Comparison of ENCODE assay signal across 10 cellular contexts in genomic region chr1:16520435-16521287, GRCh38. TPM values are rescaled to one million over a fixed set of nuclear protein-coding genes. Genes with fewer than 3 reads are reported as not detected.
DNase-seq lines count a peak whose midpoint lies in the region; ATAC-seq, FAIRE-seq and TF ChIP-seq lines count a peak whose summit lies in the region.
"Not testable (repeated sequence)": the region's sequence is repeated elsewhere in the genome, so short reads cannot be mapped to it uniquely, and the experiment has no call there.
"Had no signal": no experiment of that assay in that cellular context is flagged by ENCODE, and none has a peak within 500 bp of the region (broad histone marks: within the 10 kb centered on the region; RNA-seq: fewer than 3 reads in every experiment).

No MANE protein-coding gene starts in this region.

- H3K9ac ChIP-seq in GM23248; HepG2 (ENCODE audit: insufficient read depth, low read depth, low read length); neuronal stem cell (ENCODE audit: low read depth, low read length, poor library complexity): not testable (repeated sequence)
- peak overlapping the region in 3 of 4 experiments; percentile 43 to 46 (median 45); a peak in 5 of 7 replicates for H3K9ac ChIP-seq in H1 (replicated peaks in 1 of 4; ENCODE audit: extremely low read depth in 1 of 4, low read depth in 3 of 4, low read length in 3 of 4)

- H2BK15ac ChIP-seq in H1 (ENCODE audit: low read length), result not testable (repeated sequence)
- peak overlapping the region; percentile 81 for H2BK15ac ChIP-seq in neuronal stem cell (ENCODE audit: low read length)

- not testable (repeated sequence) for H3F3A ChIP-seq in GM23248 (ENCODE audit: insufficient read depth)

- CTCF ChIA-PET in activated B cell treated with CpG ODN at 0.5 μM for 24 hours (lab: Charles Lee); HepG2 (lab: Yijun Ruan, JAX; ENCODE audit: low intra/inter-chr PET ratio, low total read pairs): not testable (repeated sequence)
- CTCF ChIA-PET in H1 (lab: Charles Lee; ENCODE audit: partially characterized antibody), result interaction anchor here (1.2 kb wide), 1 partner anchor 10 kb away, joined by 3 read pairs; no protein-coding TSS in a partner anchor

- H3K9me2 ChIP-seq in GM23248 (ENCODE audit: insufficient read depth), result not testable (repeated sequence)

- H3K36me3 ChIP-seq in GM23248 (ENCODE audit: low read depth); H1 (ENCODE audit: control insufficient read depth in 2 of 4, insufficient read depth in 4 of 4, low read length in 3 of 4); left ventricle myocardium inferior; HepG2 (replicated peaks in 1 of 2; ENCODE audit: control insufficient read depth in 1 of 2, insufficient read depth in 2 of 2, low read length in 2 of 2); neuronal stem cell (replicated peaks in 1 of 2; ENCODE audit: control insufficient read depth in 2 of 2, insufficient read depth in 2 of 2, low read length in 2 of 2): not testable (repeated sequence)

- H2BK5ac ChIP-seq in H1 (ENCODE audit: low read depth, low read length), result not testable (repeated sequence)
- H2BK5ac ChIP-seq in neuronal stem cell (ENCODE audit: low read length), result peak overlapping the region; percentile 75

- not testable (repeated sequence) for TF ChIP-seq RAD21 in H1 (IDR thresholded peaks at IDR 0.05 in 1 of 2, conservative IDR thresholded peaks at IDR 0.05 in 1 of 2; ENCODE audit: low read depth in 2 of 2, low read length in 2 of 2); HepG2 (CRISPR knock-in tag; IDR thresholded peaks at IDR 0.05)

- peak overlapping the region; percentile 63 for H3K4me3 Mint-ChIP-seq in activated B cell treated with CpG ODN at 0.5 μM for 24 hours
- H3K4me3 Mint-ChIP-seq in stimulated activated effector memory CD8-positive, alpha-beta T cell treated with anti-CD3 and anti-CD28 coated beads, Interleukin-12 subunit alpha, Interleukin-12 subunit beta, amount 100 ng/mL, for 72 hours, result peak overlapping the region; percentile 9

- peak overlapping the region; percentile 24 for H3K27ac Mint-ChIP-seq in activated B cell treated with CpG ODN at 0.5 μM for 24 hours
- not testable (repeated sequence) for H3K27ac Mint-ChIP-seq in stimulated activated effector memory CD8-positive, alpha-beta T cell treated with anti-CD3 and anti-CD28 coated beads, Interleukin-12 subunit alpha, Interleukin-12 subunit beta, amount 100 ng/mL, for 72 hours

- peaks cover 23% of the 10 kb centered on the region; the same call in 1 of the 2 replicates for H3K27me3 ChIP-seq in GM23248 (replicated peaks; ENCODE audit: insufficient read depth)
- not testable (repeated sequence) for H3K27me3 ChIP-seq in H1 (replicated peaks in 1 of 4; ENCODE audit: control insufficient read depth in 3 of 4, extremely low read depth in 1 of 4, insufficient read depth in 3 of 4, low read length in 3 of 4)
- H3K27me3 ChIP-seq in left ventricle myocardium inferior (ENCODE audit: low read depth), result peaks cover 53% of the 10 kb centered on the region
- H3K27me3 ChIP-seq in HepG2 (ENCODE audit: control insufficient read depth in 1 of 2, insufficient read depth in 2 of 2, low read length in 2 of 2), result peaks cover 0 to 15% of the 10 kb centered on the region in 2 experiments; a peak in 3 of 5 replicates
- H3K27me3 ChIP-seq in neuronal stem cell (ENCODE audit: control insufficient read depth in 3 of 3, insufficient read depth in 3 of 3, low read depth in 1 of 3, low read length in 3 of 3), result peaks cover 0 to 52% (median 17%) of the 10 kb centered on the region in 3 experiments

- H3K4me1 ChIP-seq in GM23248 (ENCODE audit: insufficient read depth); H1 (replicated peaks in 1 of 4; ENCODE audit: control insufficient read depth in 3 of 4, insufficient read depth in 4 of 4, low read length in 3 of 4); left ventricle myocardium inferior; HepG2 (ENCODE audit: insufficient read depth, low read length); neuronal stem cell (ENCODE audit: control insufficient read depth in 2 of 2, insufficient read depth in 1 of 2, low read depth in 1 of 2, low read length in 2 of 2): not testable (repeated sequence)

- not testable (repeated sequence) for H3K36me3 Mint-ChIP-seq in activated B cell treated with CpG ODN at 0.5 μM for 24 hours (ENCODE audit: low read depth); stimulated activated effector memory CD8-positive, alpha-beta T cell treated with anti-CD3 and anti-CD28 coated beads, Interleukin-12 subunit alpha, Interleukin-12 subunit beta, amount 100 ng/mL, for 72 hours

- H3K23me2 ChIP-seq in H1 (ENCODE audit: low read depth, low read length), result not testable (repeated sequence)

- not testable (repeated sequence) for H3K4me3 ChIP-seq in GM23248; HepG2 (replicated peaks in 1 of 3; ENCODE audit: insufficient read depth in 1 of 3, low read depth in 2 of 3, low read length in 3 of 3)
- H3K4me3 ChIP-seq in astrocyte of the cerebellum (ENCODE audit: low read depth, low read length), result peak overlapping the region; percentile 19
- H3K4me3 ChIP-seq in H1 (ENCODE audit: extremely low read depth in 1 of 4, insufficient read depth in 2 of 4, low read depth in 3 of 4, low read length in 4 of 4), result peak overlapping the region; percentile 51 to 76 (median 63)
- H3K4me3 ChIP-seq in left ventricle myocardium inferior, result peak overlapping the region; percentile 42
- peak overlapping the region in 1 of 2 donors; percentile 71 for H3K4me3 ChIP-seq in neuronal stem cell (ENCODE audit: low read length in 2 of 2)

- not testable (repeated sequence) for H2BK12ac ChIP-seq in H1 (ENCODE audit: low read depth, low read length); neuronal stem cell (ENCODE audit: low read length)

- H3K23ac ChIP-seq in H1 (ENCODE audit: insufficient read length); neuronal stem cell (ENCODE audit: low read depth, low read length, poor library complexity): not testable (repeated sequence)

- BruUV-seq in HepG2 (replicated peaks; lab: Mats Ljungman, UMichigan), result not testable (repeated sequence)

- not testable (repeated sequence) for H2AK5ac ChIP-seq in H1 (ENCODE audit: low read depth, low read length); neuronal stem cell (ENCODE audit: low read depth, low read length)

- H3K27ac ChIP-seq in GM23248; H1 (ENCODE audit: low read depth, low read length); left ventricle myocardium inferior (replicated peaks); HepG2 (ENCODE audit: extremely low read length, insufficient read depth, low read length); neuronal stem cell (replicated peaks; ENCODE audit: low read length): not testable (repeated sequence)

- not testable (repeated sequence) for H3K56ac ChIP-seq in H1 (replicated peaks; ENCODE audit: insufficient read length, low read depth, low read length)

- not testable (repeated sequence) for H3K4me1 Mint-ChIP-seq in activated B cell treated with CpG ODN at 0.5 μM for 24 hours; stimulated activated effector memory CD8-positive, alpha-beta T cell treated with anti-CD3 and anti-CD28 coated beads, Interleukin-12 subunit alpha, Interleukin-12 subunit beta, amount 100 ng/mL, for 72 hours

- intact Hi-C loops in activated B cell treated with CpG ODN at 0.5 μM for 24 hours (cut with micrococcal nuclease); left ventricle myocardium inferior (cut with micrococcal nuclease); HepG2 (cut with micrococcal nuclease; ENCODE audit: unreplicated experiment): not testable (repeated sequence)

- POLR2A ChIA-PET in activated B cell treated with CpG ODN at 0.5 μM for 24 hours (lab: Charles Lee); HepG2 (lab: Yijun Ruan, JAX): not testable (repeated sequence)
- POLR2A ChIA-PET in H1 (lab: Charles Lee; ENCODE audit: partially characterized antibody), result interaction anchor here (1.1 to 1.3 kb wide), 2 partner anchors 20 to 100 kb away, joined by 3 read pairs; no protein-coding TSS in a partner anchor

- not testable (repeated sequence) for H3K4me2 ChIP-seq in GM23248 (ENCODE audit: unreplicated experiment); HepG2 (ENCODE audit: low read depth, low read length)
- H3K4me2 ChIP-seq in H1 (ENCODE audit: insufficient read depth in 1 of 2, low read depth in 2 of 2, low read length in 2 of 2) (peak overlapping the region; percentile 64 to 84), neuronal stem cell (ENCODE audit: insufficient read depth, low read length, poor library complexity, severe bottlenecking) (peak overlapping the region; percentile 49)

- in situ Hi-C loops in GM23248 (cut with MboI); astrocyte of the cerebellum (cut with HindIII; ENCODE audit: low sequenced_read_pairs); HepG2 (cut with HindIII; ENCODE audit: extremely low pct_ligation_motif_present, low pct_unique_long_range_greater_than_20kb): not testable (repeated sequence)

- not testable (repeated sequence) for H3K18ac ChIP-seq in H1 (ENCODE audit: extremely low read depth, low read length)
- H3K18ac ChIP-seq in neuronal stem cell (ENCODE audit: low read length), result peak overlapping the region; percentile 31

- not testable (repeated sequence) for TF ChIP-seq EP300 in H1 (IDR thresholded peaks at IDR 0.05; ENCODE audit: borderline replicate concordance in 1 of 2, low read depth in 2 of 2, low read length in 2 of 2); HepG2 (IDR thresholded peaks at IDR 0.05; ENCODE audit: low read depth in 2 of 2, low read length in 2 of 2); HepG2 (CRISPR knock-in tag; IDR thresholded peaks at IDR 0.05; ENCODE audit: borderline replicate concordance)

- H4K8ac ChIP-seq in H1 (ENCODE audit: extremely low read depth, insufficient read depth, low read length), result peak overlapping the region; percentile 88; the same call in 1 of the 2 replicates
- not testable (repeated sequence) for H4K8ac ChIP-seq in neuronal stem cell (ENCODE audit: low read depth, low read length)

- not testable (repeated sequence) for H4K91ac ChIP-seq in H1 (replicated peaks; ENCODE audit: insufficient read length, low read length); neuronal stem cell (ENCODE audit: low read depth, low read length, poor library complexity)

- not testable (repeated sequence) for H2AFZ ChIP-seq in GM23248; HepG2 (ENCODE audit: low read length)
- H2AFZ ChIP-seq in H1 (ENCODE audit: low read length) (peak overlapping the region; percentile 6), neuronal stem cell (ENCODE audit: low read length) (peak overlapping the region; percentile 22)

- TF ChIP-seq POLR2A in H1 (IDR thresholded peaks at IDR 0.05; ENCODE audit: control extremely low read depth in 1 of 2, low read depth in 2 of 2, low read length in 2 of 2); HepG2 (IDR thresholded peaks at IDR 0.05; ENCODE audit: insufficient read depth in 1 of 2, low read depth in 2 of 2, low read length in 2 of 2): not testable (repeated sequence)

- H3K14ac ChIP-seq in H1 (ENCODE audit: insufficient read length); neuronal stem cell (ENCODE audit: low read length): not testable (repeated sequence)

- WGBS in GM23248 (ENCODE audit: low coverage in 1 of 2, low lambda C conversion rate in 2 of 2, missing lambda C conversion rate in 2 of 2), 2 experiments, result 51 to 58% methylated on average over 48 of the region's 48 CpGs
- 7% methylated on average over 37 of the region's 48 CpGs; no CpG with 5 or more reads in 1 of the 2 experiments for WGBS in H1 (ENCODE audit: extremely low coverage in 1 of 2, insufficient coverage in 1 of 2, insufficient read length in 1 of 2, insufficient replicate concordance in 2 of 2, low coverage in 1 of 2, low lambda C conversion rate in 2 of 2, missing lambda C conversion rate in 1 of 2), 2 experiments
- WGBS in HepG2 (ENCODE audit: low lambda C conversion rate), result 72% methylated on average over 43 of the region's 48 CpGs
- WGBS in neuronal stem cell (ENCODE audit: extremely low coverage in 2 of 2, insufficient read length in 2 of 2, insufficient replicate concordance in 1 of 2), 2 donors, result no CpG with 5 or more reads among the region's 48 CpGs

- H2BK20ac ChIP-seq in H1 (ENCODE audit: low read length), result not testable (repeated sequence)

- not testable (repeated sequence) for H3K4ac ChIP-seq in H1 (replicated peaks; ENCODE audit: insufficient read length, low read depth, low read length); neuronal stem cell (ENCODE audit: low read length)

- not testable (repeated sequence) for H3K9me3 Mint-ChIP-seq in activated B cell treated with CpG ODN at 0.5 μM for 24 hours; stimulated activated effector memory CD8-positive, alpha-beta T cell treated with anti-CD3 and anti-CD28 coated beads, Interleukin-12 subunit alpha, Interleukin-12 subunit beta, amount 100 ng/mL, for 72 hours

- TF ChIP-seq CTCF in activated B cell treated with CpG ODN at 0.5 μM for 24 hours (IDR thresholded peaks at IDR 0.05); astrocyte of the cerebellum (IDR thresholded peaks at IDR 0.05; ENCODE audit: low read depth, low read length, missing control alignments); left ventricle myocardium inferior (IDR thresholded peaks at IDR 0.05; ENCODE audit: borderline replicate concordance); HepG2 (CRISPR knock-in tag; IDR thresholded peaks at IDR 0.05): not testable (repeated sequence)
- peak in 2 of 3 experiments; percentile 3 to 7; a peak in 1 of 4 replicates for TF ChIP-seq CTCF in H1 (IDR thresholded peaks at IDR 0.05; ENCODE audit: control extremely low read depth in 1 of 3, insufficient read depth in 1 of 3, low read depth in 1 of 3, low read length in 3 of 3)

- peaks cover 26% of the 10 kb centered on the region for H3K27me3 Mint-ChIP-seq in activated B cell treated with CpG ODN at 0.5 μM for 24 hours

- not testable (repeated sequence) for H4K20me1 ChIP-seq in GM23248 (ENCODE audit: insufficient read depth); H1 (replicated peaks in 1 of 2; ENCODE audit: control insufficient read depth in 1 of 2, insufficient read depth in 2 of 2, low read length in 2 of 2); HepG2 (ENCODE audit: insufficient read depth, low read length)

- DNase-seq in GM23248 (peak; percentile 4), H1 (ENCODE audit: low read depth in 1 of 2, low spot score in 2 of 2) (peak; percentile 75 to 95)
- not testable (repeated sequence) for DNase-seq in activated B cell treated with CpG ODN at 0.5 μM for 24 hours; astrocyte of the cerebellum (ENCODE audit: low read depth); left ventricle myocardium inferior; HepG2 (ENCODE audit: low spot score); neuronal stem cell (ENCODE audit: low spot score); stimulated activated effector memory CD8-positive, alpha-beta T cell treated with anti-CD3 and anti-CD28 coated beads, Interleukin-12 subunit alpha, Interleukin-12 subunit beta, amount 100 ng/mL, for 72 hours (ENCODE audit: low spot score in 2 of 2)

- not testable (repeated sequence) for H4K5ac ChIP-seq in H1 (ENCODE audit: insufficient read length, low read depth, low read length)

- not testable (repeated sequence) for H3K9me3 ChIP-seq in GM23248 (ENCODE audit: low read depth); H1 (ENCODE audit: insufficient read depth in 2 of 2, low read depth in 1 of 2, low read length in 1 of 2); left ventricle myocardium inferior (replicated peaks); HepG2 (ENCODE audit: low read length); neuronal stem cell (replicated peaks in 1 of 2; ENCODE audit: control insufficient read depth in 2 of 2, insufficient read depth in 1 of 2, low read depth in 1 of 2, low read length in 2 of 2)

- H3K79me2 ChIP-seq in GM23248 (ENCODE audit: insufficient read depth); H1 (ENCODE audit: control insufficient read depth in 1 of 2, insufficient read depth in 2 of 2, low read length in 2 of 2); HepG2 (ENCODE audit: insufficient read depth, low read length): not testable (repeated sequence)

- ATAC-seq in activated B cell treated with CpG ODN at 0.5 μM for 24 hours (ENCODE audit: low read depth); HepG2; stimulated activated effector memory CD8-positive, alpha-beta T cell treated with anti-CD3 and anti-CD28 coated beads, Interleukin-12 subunit alpha, Interleukin-12 subunit beta, amount 100 ng/mL, for 72 hours: not testable (repeated sequence)

- H3K79me1 ChIP-seq in H1 (ENCODE audit: low read depth, low read length); neuronal stem cell (ENCODE audit: low read depth, low read length): not testable (repeated sequence)

- not testable (repeated sequence) for FAIRE-seq in H1 (lab: Jason Lieb, UNC); HepG2 (lab: Jason Lieb, UNC)

- H2BK120ac ChIP-seq in H1 (replicated peaks; ENCODE audit: low read depth, low read length); neuronal stem cell (ENCODE audit: low read depth, low read length): not testable (repeated sequence)

RNA-seq across cellular contexts. Expression of gene RNU1-1, which starts 6.6 kb away (rescaled TPM):
- under 0.01 TPM in 1 of 2 replicates, not detected in the other for total RNA-seq in GM23248 (2014; rRNA removed; shearing (Covaris generic))
- polyA plus RNA-seq in GM23248 (2016; fragmentation: Nextera tagmentation; extraction: Ambion mirVana) (not detected in 2 replicates), H1 (2011; rRNA removed) (under 0.01 and 145 TPM in 2 replicates), HepG2 (2011; rRNA removed) (under 0.01 TPM in 2 replicates)
- total RNA-seq in activated B cell treated with CpG ODN at 0.5 μM for 24 hours (3,526 and 4,195 TPM in 2 replicates), left ventricle myocardium inferior (6,072 TPM), HepG2 (2016; rRNA removed; fragmentation: Illumina TruSeq; extraction: Trizol) (859 and 11,018 TPM in 2 replicates)
- 1,303 and 1,497 TPM in 2 replicates for total RNA-seq in H1 (2021; fragmentation: NEBNext Ultra II Directional; extraction: Animal tissue kit (Norgen Biotek cat#: 25700))
- polyA plus RNA-seq in H1 (2011; cell fraction: cytosol; rRNA removed), result under 0.01 TPM
- polyA plus RNA-seq in H1 (2011; cell fraction: nucleus; rRNA removed), result under 0.01 TPM
- polyA plus RNA-seq in H1 (2012, experiment 1 of 2), result 20.3 to 94.3 TPM in 2 of 4 replicates, not detected in the others
- polyA plus RNA-seq in H1 (2012, experiment 2 of 2), result not detected
- not detected for polyA plus RNA-seq in H1 (2013, experiment 1 of 2)
- not detected for polyA plus RNA-seq in H1 (2013, experiment 2 of 2)
- polyA minus RNA-seq in H1 (2011; rRNA and poly(A)+ RNA removed), result 10,411 and 22,262 TPM in 2 replicates
- 63,669 TPM for polyA minus RNA-seq in H1 (2011; cell fraction: cytosol; rRNA and poly(A)+ RNA removed)
- polyA minus RNA-seq in H1 (2011; cell fraction: nucleus; rRNA and poly(A)+ RNA removed), result 43,973 TPM
- 16,281 and 17,236 TPM in 2 replicates for total RNA-seq in HepG2 (2016; cell fraction: cytosol; rRNA removed; fragmentation: Illumina TruSeq; extraction: Trizol; ENCODE audit: low read depth)
- 1,309 and 10,613 TPM in 2 replicates for total RNA-seq in HepG2 (2016; cell fraction: insoluble cytoplasmic fraction; rRNA removed; fragmentation: Illumina TruSeq; extraction: Trizol)
- total RNA-seq in HepG2 (2016; cell fraction: membrane; rRNA removed; fragmentation: Illumina TruSeq; extraction: Trizol), result 2,848 and 3,475 TPM in 2 replicates
- 52,466 and 64,417 TPM in 2 replicates for total RNA-seq in HepG2 (2016; cell fraction: nucleus; rRNA removed; fragmentation: Illumina TruSeq; extraction: Trizol)
- polyA plus RNA-seq in HepG2 (2011; cell fraction: cytosol; rRNA removed), result under 0.01 TPM in 2 replicates
- under 0.01 TPM in 2 replicates for polyA plus RNA-seq in HepG2 (2011; cell fraction: nucleus; rRNA removed)
- 59.2 and 78.2 TPM in 2 replicates for polyA plus RNA-seq in HepG2 (2012)
- polyA plus RNA-seq in HepG2 (2016; cell fraction: cytosol; fragmentation: Illumina TruSeq; extraction: Trizol; ENCODE audit: low read depth), result 27.3 and 44.4 TPM in 2 replicates
- polyA plus RNA-seq in HepG2 (2016; cell fraction: insoluble cytoplasmic fraction; fragmentation: Illumina TruSeq; extraction: Trizol; ENCODE audit: low read depth), result not detected in 2 replicates
- polyA plus RNA-seq in HepG2 (2016; cell fraction: membrane; fragmentation: Illumina TruSeq; extraction: Trizol; ENCODE audit: low read depth), result not detected in 2 replicates
- polyA plus RNA-seq in HepG2 (2016; cell fraction: nucleus; fragmentation: Illumina TruSeq; extraction: Trizol; ENCODE audit: insufficient read depth, low read depth), result 32.8 TPM in 1 of 2 replicates, not detected in the other
- 12,820 and 15,604 TPM in 2 replicates for polyA minus RNA-seq in HepG2 (2011; rRNA and poly(A)+ RNA removed; ENCODE audit: low replicate concordance)
- 90,102 and 105,040 TPM in 2 replicates for polyA minus RNA-seq in HepG2 (2011; cell fraction: cytosol; rRNA and poly(A)+ RNA removed)
- polyA minus RNA-seq in HepG2 (2011; cell fraction: nucleus; rRNA and poly(A)+ RNA removed), result 42,574 and 58,030 TPM in 2 replicates
- 14.3 TPM for polyA plus RNA-seq in neuronal stem cell (2013, experiment 1 of 2)
- polyA plus RNA-seq in neuronal stem cell (2013, experiment 2 of 2), result 15.9 TPM
- total RNA-seq: G401 had no signal
- polyA plus RNA-seq: thymus had no signal

Comparison
In these comparisons a context has a peak if more than half of its experiments do, and no peak if none do; other contexts are left out.
1. RNA of gene RNU1-1, which starts 6.6 kb away (total RNA-seq): 859 to 64,417 TPM in HepG2, 6,072 TPM in left ventricle myocardium inferior (single experiment), 3,526 to 4,195 TPM in activated B cell treated with CpG ODN at 0.5 μM for 24 hours and 1,303 to 1,497 TPM in H1; under 0.01 TPM in GM23248; every median in the first group is over 100 times any median in the second.